33 cellular contexts compared by ENCODE assay signal in the genomic region with DNA sequence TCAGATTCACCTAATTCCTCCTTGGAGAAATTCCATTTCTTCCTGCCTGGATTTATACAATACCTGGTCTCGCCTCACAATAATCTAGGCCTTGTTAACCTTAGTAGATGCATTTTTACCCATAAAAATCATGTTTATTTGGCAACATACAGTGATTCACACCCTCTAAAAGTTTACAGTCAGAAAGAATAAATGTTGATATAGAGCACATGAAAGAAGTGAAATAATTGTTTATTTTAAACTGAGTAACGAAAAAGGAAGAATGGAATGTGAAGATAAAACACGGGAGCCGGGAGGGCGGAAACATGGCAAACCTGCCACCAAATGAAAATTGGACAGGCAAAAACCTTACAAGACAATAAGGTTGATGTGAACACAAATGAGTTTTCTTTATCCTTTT. TPM values are rescaled to one million over a fixed set of nuclear protein-coding genes. Genes with fewer than 3 reads are reported as not detected.
"Had no signal": no experiment of that assay in that cellular context is flagged by ENCODE, and none has a peak within 500 bp of the region (broad histone marks: within the 10 kb centered on the region; RNA-seq: fewer than 3 reads in every experiment).

No MANE protein-coding gene starts in this region.

- H3K27ac ChIP-seq: ascending aorta, body of pancreas, Peyer's patch, RWPE1, SJCRH30 had no signal

- H3K36me3 ChIP-seq: ascending aorta, Peyer's patch, SJCRH30 had no signal

- H3K4me3 ChIP-seq: ascending aorta, body of pancreas, K562, Peyer's patch, SJCRH30 had no signal

- H3K4me1 ChIP-seq: ascending aorta, body of pancreas, Peyer's patch, SJCRH30 had no signal

- ATAC-seq: activated CD8-positive, alpha-beta memory T cell treated with anti-CD3 and anti-CD28 coated beads, Interleukin-2, amount 10 ng/mL, durations not matched to agents 7 days and 5 days; body of pancreas; K562; SK-N-SH treated with all-trans-retinoic acid at 6 μM for 48 hours; WTC11 had no signal

- H3K27me3 ChIP-seq: ascending aorta, body of pancreas, Peyer's patch, SJCRH30 had no signal

- DNase-seq: activated CD4-positive, alpha-beta T cell treated with anti-CD3 and anti-CD28 coated beads for 48 hours; activated CD4-positive, alpha-beta T cell treated with anti-CD3 and anti-CD28 coated beads, Interleukin-2, amount 50 U/mL, for 4 hours; activated CD4-positive, CD25-positive, alpha-beta regulatory T cell treated with anti-CD3 and anti-CD28 coated beads, Interleukin-2, amount 50 U/mL, for 72 hours; activated CD8-positive, alpha-beta memory T cell treated with anti-CD3 and anti-CD28 coated beads, Interleukin-2, amount 10 ng/mL, durations not matched to agents 7 days and 5 days; activated effector memory CD4-positive, alpha-beta T cell treated with Interleukin-2 at 50 U/mL for 16 hours; activated naive CD4-positive, alpha-beta T cell; activated T-cell treated with anti-CD3 and anti-CD28 coated beads, Interleukin-2, amount 50 U/mL, for 24 hours; amniotic stem cell; body of pancreas; central memory CD4-positive, alpha-beta T cell; Karpas-422; NCI-H1048; NCI-H146; NCI-H187 treated with DMSO at 0.1 percent for 48 hours; NCI-H2081 treated with DMSO at 0.1 percent for 48 hours; NCI-H2171; NCI-H226; NCI-H526 treated with DMSO at 0.1 percent for 48 hours; NCI-H82; OCI-M1; Peyer's patch; Right ventricle myocardium superior; SJCRH30; SW 1271 had no signal

- H3K9me3 ChIP-seq: ascending aorta, body of pancreas, Peyer's patch, SJCRH30 had no signal

RNA-seq across cellular contexts. Expression of gene KCNN2, which starts 28.9 kb away (rescaled TPM):
- total RNA-seq: activated CD8-positive, alpha-beta memory T cell treated with anti-CD3 and anti-CD28 coated beads, Interleukin-2, amount 10 ng/mL, durations not matched to agents 7 days and 5 days; activated T-helper 1 cell treated with anti-CD3 and anti-CD28 coated beads, Interleukin-12 subunit alpha, Interleukin-12 subunit beta, Interleukin-2, Interleukin-4 antibody, amounts not matched to agents 30 ng/mL and 10 ng/mL and 1 ng/mL, durations not matched to agents 14 hours and 24 hours and 36 hours; bronchial epithelial cell; NCI-H460; SJCRH30; T-helper 1 cell treated with Interleukin-12 subunit alpha and Interleukin-12 subunit beta and Interleukin-4 antibody, amounts not matched to agents 30 ng/mL and 1 ng/mL, for 36 hours had no signal
- polyA plus RNA-seq: K562 had no signal
